19 cellular contexts compared by ENCODE assay signal in the genomic region with DNA sequence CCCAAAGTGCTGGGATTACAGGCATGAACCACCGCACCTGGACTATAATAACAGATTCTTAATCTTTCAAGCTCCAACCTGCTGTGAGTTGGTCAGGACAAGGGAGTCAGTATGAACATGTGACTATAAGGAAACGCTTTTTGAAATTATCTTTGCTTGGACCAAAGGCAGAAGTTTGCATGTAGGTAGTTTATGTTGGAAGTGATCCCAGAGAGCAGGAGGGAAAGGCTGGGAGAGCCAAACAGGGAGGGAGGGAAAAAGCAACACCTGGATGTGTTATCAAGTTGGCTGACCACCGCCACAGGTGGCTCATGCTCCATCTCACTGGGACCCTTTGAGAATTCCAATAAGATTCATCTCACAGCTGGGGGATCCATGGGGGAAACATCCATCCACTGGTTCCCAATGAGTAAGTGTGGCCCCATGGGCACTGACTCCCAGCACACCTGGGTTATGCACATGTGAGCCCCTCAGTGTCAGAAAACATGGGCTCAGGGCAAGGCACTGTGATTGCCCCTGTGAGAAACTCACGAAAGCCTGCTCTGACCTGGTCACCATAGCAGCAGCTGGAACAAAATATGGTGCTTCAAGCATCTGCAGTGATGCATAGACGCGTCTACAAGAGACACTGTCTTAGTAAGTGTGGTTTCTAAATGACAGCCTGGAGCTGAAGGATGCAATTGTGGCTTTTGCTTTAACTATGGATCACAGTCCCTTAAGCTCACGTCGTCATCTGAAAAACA.
DNase-seq lines count a peak whose midpoint lies in the region; ATAC-seq and TF ChIP-seq lines count a peak whose summit lies in the region.
"Had no signal": no experiment of that assay in that cellular context is flagged by ENCODE, and none has a peak within 500 bp of the region (broad histone marks: within the 10 kb centered on the region; RNA-seq: fewer than 3 reads in every experiment).

No MANE protein-coding gene starts in this region.

- TF ChIP-seq CTCF in natural killer cell (IDR thresholded peaks at IDR 0.05) (no peak), glutamatergic neuron (IDR thresholded peaks at IDR 0.05; ENCODE audit: partially characterized antibody, unreplicated experiment) (no peak), BE2C (IDR thresholded peaks at IDR 0.05; ENCODE audit: low read depth, low read length) (no peak), progenitor cell of endocrine pancreas (IDR thresholded peaks at IDR 0.05; ENCODE audit: unreplicated experiment) (no peak)

- H3K36me3 ChIP-seq in BE2C: no peaks in the 10 kb centered on the region
- H3K36me3 ChIP-seq: upper lobe of right lung had no signal

- no peak for DNase-seq in natural killer cell treated with Interleukin-12 subunit alpha and Interleukin-12 subunit beta and Interleukin-15 and Interleukin-18, amount 100 ng/mL, for 72 hours (ENCODE audit: low spot score)
- no peak for DNase-seq in natural killer cell
- DNase-seq in glutamatergic neuron: no peak
- no peak for DNase-seq in NCI-H1105 (lab: John Stamatoyannopoulos, UW)
- no peak for DNase-seq in BE2C
- no peak for DNase-seq in progenitor cell of endocrine pancreas (ENCODE audit: low spot score, unreplicated experiment)
- DNase-seq: activated CD4-positive, alpha-beta T cell treated with anti-CD3 and anti-CD28 coated beads, Interleukin-2, amount 10 ng/mL, durations not matched to agents 7 days and 5 days; EL; foreskin melanocyte; left ventricle myocardium superior; NCI-H187 treated with DMSO at 0.1 percent for 48 hours; NCI-H524; posterior cingulate gyrus; stimulated activated naive CD4-positive, alpha-beta T cell treated with Interleukin-2 at 50 U/mL for 16 hours; T1000; upper lobe of right lung had no signal

- no peaks in the 10 kb centered on the region for H3K9me3 Mint-ChIP-seq in natural killer cell treated with Interleukin-12 subunit alpha and Interleukin-12 subunit beta and Interleukin-15 and Interleukin-18, amount 100 ng/mL, for 72 hours
- no peaks in the 10 kb centered on the region for H3K9me3 Mint-ChIP-seq in natural killer cell
- H3K9me3 Mint-ChIP-seq in glutamatergic neuron (ENCODE audit: unreplicated experiment): peaks cover 1% of the 10 kb centered on the region
- no peaks in the 10 kb centered on the region for H3K9me3 Mint-ChIP-seq in progenitor cell of endocrine pancreas (ENCODE audit: low read depth)
- H3K9me3 Mint-ChIP-seq: activated CD4-positive, alpha-beta T cell treated with anti-CD3 and anti-CD28 coated beads, Interleukin-2, amount 10 ng/mL, durations not matched to agents 7 days and 5 days; activated T-helper 2 cell treated with anti-CD3 and anti-CD28 coated beads, Interferon-gamma antibody, Interleukin-2, Interleukin-4, amounts not matched to agents 10 μg/mL and 5 μg/mL and 100 μg/mL, durations not matched to agents 14 hours and 24 hours and 36 hours had no signal

- intact Hi-C loops in natural killer cell (cut with micrococcal nuclease): no loop called here

- H3K4me1 ChIP-seq in BE2C: 0 out of 2 replicates have a peak, but pooled peaks cover 4% of the 10 kb centered on the region
- H3K4me1 ChIP-seq: upper lobe of right lung had no signal

- no peak overlapping the region for H3K4me3 Mint-ChIP-seq in natural killer cell treated with Interleukin-12 subunit alpha and Interleukin-12 subunit beta and Interleukin-15 and Interleukin-18, amount 100 ng/mL, for 72 hours
- H3K4me3 Mint-ChIP-seq in natural killer cell (no peak overlapping the region), glutamatergic neuron (ENCODE audit: unreplicated experiment) (no peak overlapping the region), progenitor cell of endocrine pancreas (ENCODE audit: low read depth) (no peak overlapping the region)
- H3K4me3 Mint-ChIP-seq: activated CD4-positive, alpha-beta T cell treated with anti-CD3 and anti-CD28 coated beads, Interleukin-2, amount 10 ng/mL, durations not matched to agents 7 days and 5 days had no signal

- H3K27me3 ChIP-seq in BE2C: no peaks in the 10 kb centered on the region
- H3K27me3 ChIP-seq: upper lobe of right lung had no signal

- H3K27ac Mint-ChIP-seq in natural killer cell treated with Interleukin-12 subunit alpha and Interleukin-12 subunit beta and Interleukin-15 and Interleukin-18, amount 100 ng/mL, for 72 hours: no peak overlapping the region
- H3K27ac Mint-ChIP-seq in natural killer cell (no peak overlapping the region), glutamatergic neuron (ENCODE audit: unreplicated experiment) (no peak overlapping the region), progenitor cell of endocrine pancreas (no peak overlapping the region)
- H3K27ac Mint-ChIP-seq: activated CD4-positive, alpha-beta T cell treated with anti-CD3 and anti-CD28 coated beads, Interleukin-2, amount 10 ng/mL, durations not matched to agents 7 days and 5 days; activated T-helper 2 cell treated with anti-CD3 and anti-CD28 coated beads, Interferon-gamma antibody, Interleukin-2, Interleukin-4, amounts not matched to agents 10 μg/mL and 5 μg/mL and 100 μg/mL, durations not matched to agents 14 hours and 24 hours and 36 hours had no signal

- H3K9me3 ChIP-seq in BE2C: no peaks in the 10 kb centered on the region
- H3K9me3 ChIP-seq: upper lobe of right lung had no signal

- peak; percentile 72 to 97 for ATAC-seq in natural killer cell treated with Interleukin-12 subunit alpha and Interleukin-12 subunit beta and Interleukin-15 and Interleukin-18, amount 100 ng/mL, for 72 hours
- no peak for ATAC-seq in natural killer cell
- peak; percentile 53 for ATAC-seq in GM21447 (IDR thresholded peaks at IDR 0.05; ENCODE audit: unreplicated experiment)
- peak; percentile 61 for ATAC-seq in HG03354 (IDR thresholded peaks at IDR 0.05; ENCODE audit: poor library complexity, severe bottlenecking, unreplicated experiment)
- ATAC-seq: left ventricle myocardium superior, upper lobe of right lung had no signal

- no peaks in the 10 kb centered on the region for H3K36me3 Mint-ChIP-seq in natural killer cell treated with Interleukin-12 subunit alpha and Interleukin-12 subunit beta and Interleukin-15 and Interleukin-18, amount 100 ng/mL, for 72 hours
- H3K36me3 Mint-ChIP-seq in natural killer cell (no peaks in the 10 kb centered on the region), glutamatergic neuron (ENCODE audit: unreplicated experiment) (no peaks in the 10 kb centered on the region), progenitor cell of endocrine pancreas (ENCODE audit: insufficient read depth) (no peaks in the 10 kb centered on the region)

- H3K27me3 Mint-ChIP-seq in natural killer cell treated with Interleukin-12 subunit alpha and Interleukin-12 subunit beta and Interleukin-15 and Interleukin-18, amount 100 ng/mL, for 72 hours: no peaks in the 10 kb centered on the region
- no peaks in the 10 kb centered on the region for H3K27me3 Mint-ChIP-seq in natural killer cell (ENCODE audit: low read depth in 2 of 2)
- H3K27me3 Mint-ChIP-seq in glutamatergic neuron (ENCODE audit: unreplicated experiment): peaks cover 3% of the 10 kb centered on the region
- no peaks in the 10 kb centered on the region for H3K27me3 Mint-ChIP-seq in progenitor cell of endocrine pancreas
- H3K27me3 Mint-ChIP-seq: activated CD4-positive, alpha-beta T cell treated with anti-CD3 and anti-CD28 coated beads, Interleukin-2, amount 10 ng/mL, durations not matched to agents 7 days and 5 days had no signal

- peaks cover 0 to 14% of the 10 kb centered on the region in 2 donors for H3K4me1 Mint-ChIP-seq in natural killer cell treated with Interleukin-12 subunit alpha and Interleukin-12 subunit beta and Interleukin-15 and Interleukin-18, amount 100 ng/mL, for 72 hours (ENCODE audit: low read depth in 2 of 2)
- no peaks in the 10 kb centered on the region for H3K4me1 Mint-ChIP-seq in natural killer cell
- peaks cover 1% of the 10 kb centered on the region for H3K4me1 Mint-ChIP-seq in glutamatergic neuron (ENCODE audit: low read depth, unreplicated experiment)
- H3K4me1 Mint-ChIP-seq in progenitor cell of endocrine pancreas (ENCODE audit: low read depth): peaks cover 16% of the 10 kb centered on the region
- H3K4me1 Mint-ChIP-seq: activated CD4-positive, alpha-beta T cell treated with anti-CD3 and anti-CD28 coated beads, Interleukin-2, amount 10 ng/mL, durations not matched to agents 7 days and 5 days had no signal

- no peak overlapping the region for H3K4me3 ChIP-seq in BE2C (ENCODE audit: low read depth, low read length)
- H3K4me3 ChIP-seq: upper lobe of right lung had no signal

Comparison
In these comparisons a context has a peak if more than half of its experiments do, and no peak if none do; other contexts are left out.
1. ATAC-seq: peak in natural killer cell treated with Interleukin-12 subunit alpha and Interleukin-12 subunit beta and Interleukin-15 and Interleukin-18, amount 100 ng/mL, for 72 hours (2 of 2), GM21447 (single experiment) and HG03354 (single experiment); none in natural killer cell (0 of 3).